In the genomic region with DNA sequence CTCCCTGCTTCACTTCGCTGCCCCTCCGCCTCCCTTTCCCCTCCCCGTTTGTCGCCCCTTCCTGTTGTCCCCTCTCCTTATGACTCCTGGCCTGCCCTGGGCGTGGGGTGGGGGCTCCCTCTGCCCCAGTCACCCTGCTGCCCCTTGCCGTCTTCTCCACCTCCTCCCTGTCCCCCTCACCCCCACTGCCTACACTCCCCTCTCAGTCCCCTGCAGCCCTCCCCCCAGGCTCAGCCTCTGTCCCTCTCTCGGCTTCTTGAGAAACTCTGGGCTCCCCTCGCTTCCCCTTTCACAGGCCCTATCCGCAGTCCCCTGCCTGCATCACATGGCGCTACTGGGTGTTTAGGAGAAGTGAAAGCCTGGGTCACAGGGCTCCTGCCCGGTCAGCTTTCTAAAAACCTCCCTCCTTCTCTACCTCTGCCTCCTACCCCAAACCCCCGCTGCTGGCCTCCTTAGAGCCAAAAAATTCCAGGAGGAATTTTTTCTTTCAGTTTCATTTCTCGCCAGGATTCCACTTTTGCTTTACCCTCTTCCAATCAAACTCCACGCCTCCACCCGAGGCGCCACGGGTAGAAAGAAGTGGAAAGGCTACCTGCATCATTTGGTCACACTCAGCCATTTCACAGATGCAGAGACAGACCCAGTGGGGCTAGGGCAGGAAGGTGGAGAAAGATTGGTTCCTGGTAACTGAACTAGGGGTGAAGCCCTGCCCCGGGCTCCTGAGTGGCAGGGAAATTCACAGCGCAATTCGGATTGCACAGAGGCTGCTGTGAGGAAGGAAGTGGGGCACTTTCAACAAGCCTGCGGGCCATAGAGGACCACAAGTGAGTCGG, we compare ENCODE assay signal across 8 cellular contexts. TPM values are rescaled to one million over a fixed set of nuclear protein-coding genes. Genes with fewer than 3 reads are reported as not detected.
DNase-seq lines count a peak whose midpoint lies in the region; ATAC-seq lines count a peak whose summit lies in the region.

A gene (minus strand): TSS at position 268 of the 833 bp plus-strand sequence. CDS start 625 bp downstream, outside the sequence.

- DNase-seq in Kasumi-1 (lab: John Stamatoyannopoulos, UW) (peak; percentile 74 to 91), left cardiac atrium (peak; percentile 75), posterior cingulate gyrus (peak in 6 of 10 donors; percentile 33 to 88 (median 44)), OCI-M2 (lab: John Stamatoyannopoulos, UW; ENCODE audit: unreplicated experiment) (no peak), NCI-H82 treated with DMSO at 0.1 percent for 48 hours (lab: John Stamatoyannopoulos, UW; ENCODE audit: unreplicated experiment) (no peak)
- DNase-seq in activated naive CD4-positive, alpha-beta T cell treated with anti-CD3 and anti-CD28 coated beads, Interleukin-2, amount 10 ng/mL, durations not matched to agents 7 days and 5 days, result peak; percentile 62

- peak within 1 kb of the TSS; percentile 80 for H3K4me3 Mint-ChIP-seq in activated naive CD4-positive, alpha-beta T cell treated with anti-CD3 and anti-CD28 coated beads, Interleukin-2, amount 10 ng/mL, durations not matched to agents 7 days and 5 days

- H3K9me3 Mint-ChIP-seq in activated naive CD4-positive, alpha-beta T cell treated with anti-CD3 and anti-CD28 coated beads, Interleukin-2, amount 10 ng/mL, durations not matched to agents 7 days and 5 days, result no peaks in the 10 kb centered on the region

- intact Hi-C loops in left cardiac atrium (cut with DNase I), result no loop called here
- intact Hi-C loops in posterior cingulate gyrus (cut with DNase I), result no loop called here

- CTCF ChIA-PET in activated naive CD4-positive, alpha-beta T cell treated with anti-CD3 and anti-CD28 coated beads, Interleukin-2, amount 10 ng/mL, durations not matched to agents 7 days and 5 days (lab: Charles Lee), result no interaction called here

- ATAC-seq in GM21576 (IDR thresholded peaks at IDR 0.05; ENCODE audit: unreplicated experiment) (peak; percentile 78), left cardiac atrium (peak; percentile 74 to 80)

- H3K27ac Mint-ChIP-seq in activated naive CD4-positive, alpha-beta T cell treated with anti-CD3 and anti-CD28 coated beads, Interleukin-2, amount 10 ng/mL, durations not matched to agents 7 days and 5 days, result peak within 1 kb of the TSS; percentile 80

- H3K36me3 Mint-ChIP-seq in activated naive CD4-positive, alpha-beta T cell treated with anti-CD3 and anti-CD28 coated beads, Interleukin-2, amount 10 ng/mL, durations not matched to agents 7 days and 5 days, result no peaks in the 10 kb centered on the region

- peak within 1 kb of the TSS; percentile 60; the same call in 1 of the 2 replicates for H3K4me3 ChIP-seq in GM08714 (ENCODE audit: low read length)

- H3K27me3 Mint-ChIP-seq in activated naive CD4-positive, alpha-beta T cell treated with anti-CD3 and anti-CD28 coated beads, Interleukin-2, amount 10 ng/mL, durations not matched to agents 7 days and 5 days, result peaks cover 60% of the 10 kb centered on the region

- peaks cover 26% of the 10 kb centered on the region for H3K4me1 Mint-ChIP-seq in activated naive CD4-positive, alpha-beta T cell treated with anti-CD3 and anti-CD28 coated beads, Interleukin-2, amount 10 ng/mL, durations not matched to agents 7 days and 5 days

RNA-seq across cellular contexts. Expression of the gene that starts here (rescaled TPM):
- 10 to 100 TPM; 24.8 to 30.6 TPM for total RNA-seq in left cardiac atrium

Comparison
In these comparisons a context has a peak if more than half of its experiments do, and no peak if none do; other contexts are left out.
1. DNase-seq: peak in Kasumi-1 (2 of 2), activated naive CD4-positive, alpha-beta T cell treated with anti-CD3 and anti-CD28 coated beads, Interleukin-2, amount 10 ng/mL, durations not matched to agents 7 days and 5 days (single experiment), left cardiac atrium (single experiment) and posterior cingulate gyrus (6 of 10); none in OCI-M2 (single experiment) and NCI-H82 treated with DMSO at 0.1 percent for 48 hours (single experiment).